ENCODE assay signal across 1 cellular context in genomic region chr6:34237722-34238506, GRCh38.
TF ChIP-seq lines count a peak whose summit lies in the region.

No MANE protein-coding gene starts in this region.

TF ChIP-seq in K562, 482 proteins besides CTCF, POLR2A, EP300 and RAD21 (continued from another document and continues in another):
- TF ChIP-seq, protein P1, sequence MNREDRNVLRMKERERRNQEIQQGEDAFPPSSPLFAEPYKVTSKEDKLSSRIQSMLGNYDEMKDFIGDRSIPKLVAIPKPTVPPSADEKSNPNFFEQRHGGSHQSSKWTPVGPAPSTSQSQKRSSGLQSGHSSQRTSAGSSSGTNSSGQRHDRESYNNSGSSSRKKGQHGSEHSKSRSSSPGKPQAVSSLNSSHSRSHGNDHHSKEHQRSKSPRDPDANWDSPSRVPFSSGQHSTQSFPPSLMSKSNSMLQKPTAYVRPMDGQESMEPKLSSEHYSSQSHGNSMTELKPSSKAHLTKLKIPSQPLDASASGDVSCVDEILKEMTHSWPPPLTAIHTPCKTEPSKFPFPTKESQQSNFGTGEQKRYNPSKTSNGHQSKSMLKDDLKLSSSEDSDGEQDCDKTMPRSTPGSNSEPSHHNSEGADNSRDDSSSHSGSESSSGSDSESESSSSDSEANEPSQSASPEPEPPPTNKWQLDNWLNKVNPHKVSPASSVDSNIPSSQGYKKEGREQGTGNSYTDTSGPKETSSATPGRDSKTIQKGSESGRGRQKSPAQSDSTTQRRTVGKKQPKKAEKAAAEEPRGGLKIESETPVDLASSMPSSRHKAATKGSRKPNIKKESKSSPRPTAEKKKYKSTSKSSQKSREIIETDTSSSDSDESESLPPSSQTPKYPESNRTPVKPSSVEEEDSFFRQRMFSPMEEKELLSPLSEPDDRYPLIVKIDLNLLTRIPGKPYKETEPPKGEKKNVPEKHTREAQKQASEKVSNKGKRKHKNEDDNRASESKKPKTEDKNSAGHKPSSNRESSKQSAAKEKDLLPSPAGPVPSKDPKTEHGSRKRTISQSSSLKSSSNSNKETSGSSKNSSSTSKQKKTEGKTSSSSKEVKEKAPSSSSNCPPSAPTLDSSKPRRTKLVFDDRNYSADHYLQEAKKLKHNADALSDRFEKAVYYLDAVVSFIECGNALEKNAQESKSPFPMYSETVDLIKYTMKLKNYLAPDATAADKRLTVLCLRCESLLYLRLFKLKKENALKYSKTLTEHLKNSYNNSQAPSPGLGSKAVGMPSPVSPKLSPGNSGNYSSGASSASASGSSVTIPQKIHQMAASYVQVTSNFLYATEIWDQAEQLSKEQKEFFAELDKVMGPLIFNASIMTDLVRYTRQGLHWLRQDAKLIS (CRISPR knock-in tag; IDR thresholded peaks at IDR 0.05): peak; percentile 97
- TF ChIP-seq NFE2L1 (tag; IDR thresholded peaks at IDR 0.05; ENCODE audit: borderline replicate concordance, low read depth) (no peak), ZNF830 (CRISPR knock-in tag; IDR thresholded peaks at IDR 0.05) (no peak), DMBX1 (CRISPR knock-in tag; IDR thresholded peaks at IDR 0.05; ENCODE audit: borderline replicate concordance) (peak; percentile 67; the same call in 1 of the 2 replicates), NR3C1 (CRISPR knock-in tag; IDR thresholded peaks at IDR 0.05) (peak; percentile 99), ZNF507 (tag; conservative IDR thresholded peaks at IDR 0.05) (no peak), COPS2 (conservative IDR thresholded peaks at IDR 0.05) (no peak), ZNF778 (CRISPR knock-in tag; IDR thresholded peaks at IDR 0.05) (no peak), MIER1 (IDR thresholded peaks at IDR 0.05; ENCODE audit: low read depth) (no peak), NCOA4 (IDR thresholded peaks at IDR 0.05; ENCODE audit: partially characterized antibody) (no peak), ZNF668 (CRISPR knock-in tag; IDR thresholded peaks at IDR 0.05) (no peak), PTRF (tag; IDR thresholded peaks at IDR 0.05) (no peak), SMAD2 (IDR thresholded peaks at IDR 0.05; ENCODE audit: low read depth, low read length) (no peak), ZNF655 (CRISPR knock-in tag; IDR thresholded peaks at IDR 0.05) (no peak), BDP1 (IDR thresholded peaks at IDR 0.05; ENCODE audit: insufficient read depth, insufficient read length) (no peak), ARHGAP35 (IDR thresholded peaks at IDR 0.05; ENCODE audit: partially characterized antibody) (no peak), HDAC8 (tag; IDR thresholded peaks at IDR 0.05) (peak; percentile 85; the same call in 1 of the 2 replicates), ZFP1 (CRISPR knock-in tag; IDR thresholded peaks at IDR 0.05) (no peak), ZNF41 (CRISPR knock-in tag; conservative IDR thresholded peaks at IDR 0.05) (no peak), PHB2 (IDR thresholded peaks at IDR 0.05; ENCODE audit: low read depth) (no peak), TAL1 (IDR thresholded peaks at IDR 0.05) (no peak), ZFX (CRISPR knock-in tag; IDR thresholded peaks at IDR 0.05) (peak; percentile 82), ZNF551 (CRISPR knock-in tag; IDR thresholded peaks at IDR 0.05) (no peak), PURB (CRISPR knock-in tag; IDR thresholded peaks at IDR 0.05; ENCODE audit: low read depth) (no peak), FIP1L1 (IDR thresholded peaks at IDR 0.05; ENCODE audit: low read depth, low read length, poor library complexity, severe bottlenecking) (peak; percentile 97), MTA3 (IDR thresholded peaks at IDR 0.05; ENCODE audit: borderline replicate concordance) (peak; percentile 61; the same call in 1 of the 2 replicates), EGR1 (conservative IDR thresholded peaks at IDR 0.05) (peak; percentile 89), TCF3 (CRISPR knock-in tag; IDR thresholded peaks at IDR 0.05) (peak; percentile 60), MAFF (IDR thresholded peaks at IDR 0.05; ENCODE audit: low read length) (no peak), CHD1 (IDR thresholded peaks at IDR 0.05; ENCODE audit: low read length) (peak; percentile 27), ZNF316 (IDR thresholded peaks at IDR 0.05) (no peak)
- TF ChIP-seq, protein P2, sequence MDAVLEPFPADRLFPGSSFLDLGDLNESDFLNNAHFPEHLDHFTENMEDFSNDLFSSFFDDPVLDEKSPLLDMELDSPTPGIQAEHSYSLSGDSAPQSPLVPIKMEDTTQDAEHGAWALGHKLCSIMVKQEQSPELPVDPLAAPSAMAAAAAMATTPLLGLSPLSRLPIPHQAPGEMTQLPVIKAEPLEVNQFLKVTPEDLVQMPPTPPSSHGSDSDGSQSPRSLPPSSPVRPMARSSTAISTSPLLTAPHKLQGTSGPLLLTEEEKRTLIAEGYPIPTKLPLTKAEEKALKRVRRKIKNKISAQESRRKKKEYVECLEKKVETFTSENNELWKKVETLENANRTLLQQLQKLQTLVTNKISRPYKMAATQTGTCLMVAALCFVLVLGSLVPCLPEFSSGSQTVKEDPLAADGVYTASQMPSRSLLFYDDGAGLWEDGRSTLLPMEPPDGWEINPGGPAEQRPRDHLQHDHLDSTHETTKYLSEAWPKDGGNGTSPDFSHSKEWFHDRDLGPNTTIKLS (IDR thresholded peaks at IDR 0.05; ENCODE audit: borderline replicate concordance, low read depth): peak; percentile 85
- TF ChIP-seq, protein P3, sequence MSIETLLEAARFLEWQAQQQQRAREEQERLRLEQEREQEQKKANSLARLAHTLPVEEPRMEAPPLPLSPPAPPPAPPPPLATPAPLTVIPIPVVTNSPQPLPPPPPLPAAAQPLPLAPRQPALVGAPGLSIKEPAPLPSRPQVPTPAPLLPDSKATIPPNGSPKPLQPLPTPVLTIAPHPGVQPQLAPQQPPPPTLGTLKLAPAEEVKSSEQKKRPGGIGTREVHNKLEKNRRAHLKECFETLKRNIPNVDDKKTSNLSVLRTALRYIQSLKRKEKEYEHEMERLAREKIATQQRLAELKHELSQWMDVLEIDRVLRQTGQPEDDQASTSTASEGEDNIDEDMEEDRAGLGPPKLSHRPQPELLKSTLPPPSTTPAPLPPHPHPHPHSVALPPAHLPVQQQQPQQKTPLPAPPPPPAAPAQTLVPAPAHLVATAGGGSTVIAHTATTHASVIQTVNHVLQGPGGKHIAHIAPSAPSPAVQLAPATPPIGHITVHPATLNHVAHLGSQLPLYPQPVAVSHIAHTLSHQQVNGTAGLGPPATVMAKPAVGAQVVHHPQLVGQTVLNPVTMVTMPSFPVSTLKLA (conservative IDR thresholded peaks at IDR 0.05): peak; percentile 73 to 90
- TF ChIP-seq, protein P4, sequence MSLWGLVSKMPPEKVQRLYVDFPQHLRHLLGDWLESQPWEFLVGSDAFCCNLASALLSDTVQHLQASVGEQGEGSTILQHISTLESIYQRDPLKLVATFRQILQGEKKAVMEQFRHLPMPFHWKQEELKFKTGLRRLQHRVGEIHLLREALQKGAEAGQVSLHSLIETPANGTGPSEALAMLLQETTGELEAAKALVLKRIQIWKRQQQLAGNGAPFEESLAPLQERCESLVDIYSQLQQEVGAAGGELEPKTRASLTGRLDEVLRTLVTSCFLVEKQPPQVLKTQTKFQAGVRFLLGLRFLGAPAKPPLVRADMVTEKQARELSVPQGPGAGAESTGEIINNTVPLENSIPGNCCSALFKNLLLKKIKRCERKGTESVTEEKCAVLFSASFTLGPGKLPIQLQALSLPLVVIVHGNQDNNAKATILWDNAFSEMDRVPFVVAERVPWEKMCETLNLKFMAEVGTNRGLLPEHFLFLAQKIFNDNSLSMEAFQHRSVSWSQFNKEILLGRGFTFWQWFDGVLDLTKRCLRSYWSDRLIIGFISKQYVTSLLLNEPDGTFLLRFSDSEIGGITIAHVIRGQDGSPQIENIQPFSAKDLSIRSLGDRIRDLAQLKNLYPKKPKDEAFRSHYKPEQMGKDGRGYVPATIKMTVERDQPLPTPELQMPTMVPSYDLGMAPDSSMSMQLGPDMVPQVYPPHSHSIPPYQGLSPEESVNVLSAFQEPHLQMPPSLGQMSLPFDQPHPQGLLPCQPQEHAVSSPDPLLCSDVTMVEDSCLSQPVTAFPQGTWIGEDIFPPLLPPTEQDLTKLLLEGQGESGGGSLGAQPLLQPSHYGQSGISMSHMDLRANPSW (CRISPR knock-in tag; IDR thresholded peaks at IDR 0.05): no peak
- TF ChIP-seq, protein P5, sequence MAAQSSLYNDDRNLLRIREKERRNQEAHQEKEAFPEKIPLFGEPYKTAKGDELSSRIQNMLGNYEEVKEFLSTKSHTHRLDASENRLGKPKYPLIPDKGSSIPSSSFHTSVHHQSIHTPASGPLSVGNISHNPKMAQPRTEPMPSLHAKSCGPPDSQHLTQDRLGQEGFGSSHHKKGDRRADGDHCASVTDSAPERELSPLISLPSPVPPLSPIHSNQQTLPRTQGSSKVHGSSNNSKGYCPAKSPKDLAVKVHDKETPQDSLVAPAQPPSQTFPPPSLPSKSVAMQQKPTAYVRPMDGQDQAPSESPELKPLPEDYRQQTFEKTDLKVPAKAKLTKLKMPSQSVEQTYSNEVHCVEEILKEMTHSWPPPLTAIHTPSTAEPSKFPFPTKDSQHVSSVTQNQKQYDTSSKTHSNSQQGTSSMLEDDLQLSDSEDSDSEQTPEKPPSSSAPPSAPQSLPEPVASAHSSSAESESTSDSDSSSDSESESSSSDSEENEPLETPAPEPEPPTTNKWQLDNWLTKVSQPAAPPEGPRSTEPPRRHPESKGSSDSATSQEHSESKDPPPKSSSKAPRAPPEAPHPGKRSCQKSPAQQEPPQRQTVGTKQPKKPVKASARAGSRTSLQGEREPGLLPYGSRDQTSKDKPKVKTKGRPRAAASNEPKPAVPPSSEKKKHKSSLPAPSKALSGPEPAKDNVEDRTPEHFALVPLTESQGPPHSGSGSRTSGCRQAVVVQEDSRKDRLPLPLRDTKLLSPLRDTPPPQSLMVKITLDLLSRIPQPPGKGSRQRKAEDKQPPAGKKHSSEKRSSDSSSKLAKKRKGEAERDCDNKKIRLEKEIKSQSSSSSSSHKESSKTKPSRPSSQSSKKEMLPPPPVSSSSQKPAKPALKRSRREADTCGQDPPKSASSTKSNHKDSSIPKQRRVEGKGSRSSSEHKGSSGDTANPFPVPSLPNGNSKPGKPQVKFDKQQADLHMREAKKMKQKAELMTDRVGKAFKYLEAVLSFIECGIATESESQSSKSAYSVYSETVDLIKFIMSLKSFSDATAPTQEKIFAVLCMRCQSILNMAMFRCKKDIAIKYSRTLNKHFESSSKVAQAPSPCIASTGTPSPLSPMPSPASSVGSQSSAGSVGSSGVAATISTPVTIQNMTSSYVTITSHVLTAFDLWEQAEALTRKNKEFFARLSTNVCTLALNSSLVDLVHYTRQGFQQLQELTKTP (IDR thresholded peaks at IDR 0.05; ENCODE audit: low read depth in 1 of 2, partially characterized antibody in 2 of 2): no peak
- TF ChIP-seq, protein P6, sequence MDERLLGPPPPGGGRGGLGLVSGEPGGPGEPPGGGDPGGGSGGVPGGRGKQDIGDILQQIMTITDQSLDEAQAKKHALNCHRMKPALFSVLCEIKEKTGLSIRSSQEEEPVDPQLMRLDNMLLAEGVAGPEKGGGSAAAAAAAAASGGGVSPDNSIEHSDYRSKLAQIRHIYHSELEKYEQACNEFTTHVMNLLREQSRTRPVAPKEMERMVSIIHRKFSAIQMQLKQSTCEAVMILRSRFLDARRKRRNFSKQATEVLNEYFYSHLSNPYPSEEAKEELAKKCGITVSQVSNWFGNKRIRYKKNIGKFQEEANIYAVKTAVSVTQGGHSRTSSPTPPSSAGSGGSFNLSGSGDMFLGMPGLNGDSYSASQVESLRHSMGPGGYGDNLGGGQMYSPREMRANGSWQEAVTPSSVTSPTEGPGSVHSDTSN (CRISPR knock-in tag; IDR thresholded peaks at IDR 0.05; ENCODE audit: low read depth): no peak
- TF ChIP-seq, protein P6 (tag; conservative IDR thresholded peaks at IDR 0.05; ENCODE audit: low read depth): no peak
- TF ChIP-seq, protein P7, sequence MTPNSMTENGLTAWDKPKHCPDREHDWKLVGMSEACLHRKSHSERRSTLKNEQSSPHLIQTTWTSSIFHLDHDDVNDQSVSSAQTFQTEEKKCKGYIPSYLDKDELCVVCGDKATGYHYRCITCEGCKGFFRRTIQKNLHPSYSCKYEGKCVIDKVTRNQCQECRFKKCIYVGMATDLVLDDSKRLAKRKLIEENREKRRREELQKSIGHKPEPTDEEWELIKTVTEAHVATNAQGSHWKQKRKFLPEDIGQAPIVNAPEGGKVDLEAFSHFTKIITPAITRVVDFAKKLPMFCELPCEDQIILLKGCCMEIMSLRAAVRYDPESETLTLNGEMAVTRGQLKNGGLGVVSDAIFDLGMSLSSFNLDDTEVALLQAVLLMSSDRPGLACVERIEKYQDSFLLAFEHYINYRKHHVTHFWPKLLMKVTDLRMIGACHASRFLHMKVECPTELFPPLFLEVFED (CRISPR knock-in tag; conservative IDR thresholded peaks at IDR 0.05): no peak
- TF ChIP-seq, protein P8, sequence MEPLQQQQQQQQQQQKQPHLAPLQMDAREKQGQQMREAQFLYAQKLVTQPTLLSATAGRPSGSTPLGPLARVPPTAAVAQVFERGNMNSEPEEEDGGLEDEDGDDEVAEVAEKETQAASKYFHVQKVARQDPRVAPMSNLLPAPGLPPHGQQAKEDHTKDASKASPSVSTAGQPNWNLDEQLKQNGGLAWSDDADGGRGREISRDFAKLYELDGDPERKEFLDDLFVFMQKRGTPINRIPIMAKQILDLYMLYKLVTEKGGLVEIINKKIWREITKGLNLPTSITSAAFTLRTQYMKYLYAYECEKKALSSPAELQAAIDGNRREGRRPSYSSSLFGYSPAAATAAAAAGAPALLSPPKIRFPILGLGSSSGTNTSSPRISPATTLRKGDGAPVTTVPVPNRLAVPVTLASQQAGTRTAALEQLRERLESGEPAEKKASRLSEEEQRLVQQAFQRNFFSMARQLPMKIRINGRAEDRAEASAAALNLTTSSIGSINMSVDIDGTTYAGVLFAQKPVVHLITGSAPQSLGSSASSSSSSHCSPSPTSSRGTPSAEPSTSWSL (CRISPR knock-in tag; IDR thresholded peaks at IDR 0.05; ENCODE audit: borderline replicate concordance): no peak
